1 cellular context compared by ENCODE assay signal in genomic region chr14:52220924-52221802, GRCh38.
TF ChIP-seq lines count a peak whose summit lies in the region.

No MANE protein-coding gene starts in this region.

TF ChIP-seq in GM12891, 5 proteins besides CTCF, POLR2A, EP300 and RAD21:
- TF ChIP-seq POU2F2 (IDR thresholded peaks at IDR 0.05; ENCODE audit: low read depth, low read length) (no peak), POLR2AphosphoS5 (IDR thresholded peaks at IDR 0.05; ENCODE audit: low read depth, low read length) (no peak), TAF1 (IDR thresholded peaks at IDR 0.05; ENCODE audit: low read depth, low read length) (no peak), SPI1 (IDR thresholded peaks at IDR 0.05; ENCODE audit: low read depth, low read length) (no peak), PAX5 (IDR thresholded peaks at IDR 0.05; ENCODE audit: insufficient read depth, low read length, severe bottlenecking) (no peak)
